In genomic region chr9:90226839-90227338, GRCh38 we compare ENCODE assay signal across 8 cellular contexts.
A peak's percentile ranks its signal among the peaks of the same experiment; 100 is the strongest.
DNase-seq lines count a peak whose midpoint lies in the region; ATAC-seq and TF ChIP-seq lines count a peak whose summit lies in the region.
"Not testable (repeated sequence)": the region's sequence is repeated elsewhere in the genome, so short reads cannot be mapped to it uniquely, and the experiment has no call there.

No MANE protein-coding gene starts in this region.

- CTCF ChIA-PET in GM10248 (lab: Yijun Ruan, JAX), result interaction anchor here (0.8 to 2.4 kb wide), 7 partner anchors 9 to 646 kb away, joined by 3 to 12 read pairs (median 4); no protein-coding TSS in a partner anchor

- TF ChIP-seq CTCF in GM10248 (IDR thresholded peaks at IDR 0.05; ENCODE audit: control extremely low read depth, extremely low read depth, low read depth, missing control alignments) (peak; percentile 45), RWPE2 (IDR thresholded peaks at IDR 0.05; ENCODE audit: poor library complexity, severe bottlenecking) (peak; percentile 85), coronary artery (IDR thresholded peaks at IDR 0.05) (peak; percentile 18), spleen (IDR thresholded peaks at IDR 0.05 in 8 of 11, conservative IDR thresholded peaks at IDR 0.05 in 3 of 11) (peak; percentile 34 to 67 (median 57)), upper lobe of right lung (IDR thresholded peaks at IDR 0.05) (peak; percentile 54)

- H3K4me3 ChIP-seq in RWPE2 (ENCODE audit: severe bottlenecking); coronary artery; spleen; upper lobe of right lung: not testable (repeated sequence)

- H3K4me1 ChIP-seq in RWPE2 (ENCODE audit: insufficient read depth, poor library complexity, severe bottlenecking); spleen; upper lobe of right lung: not testable (repeated sequence)

- not testable (repeated sequence) for H3K27me3 ChIP-seq in RWPE2 (ENCODE audit: insufficient read depth, poor library complexity, severe bottlenecking); spleen (replicated peaks in 1 of 7); upper lobe of right lung

- ATAC-seq in RWPE2 (ENCODE audit: low read depth); upper lobe of right lung: not testable (repeated sequence)

- TF ChIP-seq POLR2A in spleen (IDR thresholded peaks at IDR 0.05), result not testable (repeated sequence)

- not testable (repeated sequence) for H3K27ac ChIP-seq in RWPE2 (ENCODE audit: poor library complexity, severe bottlenecking); coronary artery; spleen; upper lobe of right lung

- POLR2A ChIA-PET in GM10248 (lab: Yijun Ruan, JAX), result not testable (repeated sequence)

- not testable (repeated sequence) for H3K36me3 ChIP-seq in RWPE2 (ENCODE audit: low read depth); spleen; upper lobe of right lung

- 27 to 53% (median 49%) methylated on average over 7 to 10 of the region's 10 CpGs for WGBS in spleen, 5 donors

- intact Hi-C loops in spleen (cut with DNase I; ENCODE audit: low total_unique reads), result loop anchor here (10.0 kb wide), 1 partner anchor 648 kb away; no protein-coding TSS in a partner anchor
- intact Hi-C loops in upper lobe of right lung (cut with DNase I), result not testable (repeated sequence)

- not testable (repeated sequence) for DNase-seq in GM10248 (ENCODE audit: extremely low spot score); coronary artery (ENCODE audit: low spot score); spleen
- DNase-seq in NCI-H1436 (lab: John Stamatoyannopoulos, UW), result peak; percentile 48
- DNase-seq in RWPE2 (ENCODE audit: low spot score), result peak; percentile 52
- DNase-seq in activated CD8-positive, alpha-beta memory T cell treated with anti-CD3 and anti-CD28 coated beads, Interleukin-2, amount 50 U/mL, for 4 hours, result peak; percentile 48
- DNase-seq in left kidney (ENCODE audit: low read depth, low spot score), result peak; percentile 75
- peak; percentile 70 for DNase-seq in upper lobe of right lung

- H3K9me3 ChIP-seq in RWPE2 (ENCODE audit: severe bottlenecking); spleen; upper lobe of right lung: not testable (repeated sequence)

Comparison
In these comparisons a context has a peak if more than half of its experiments do, and no peak if none do; other contexts are left out.
1. CTCF ChIP-seq: peak in every context shown above with its lines; median percentile 85 in RWPE2; 57 in spleen; 54 in upper lobe of right lung; 45 in GM10248; 18 in coronary artery.